27 cellular contexts compared by ENCODE assay signal in genomic region chr5:84821924-84822323, GRCh38.
DNase-seq lines count a peak whose midpoint lies in the region; ATAC-seq and TF ChIP-seq lines count a peak whose summit lies in the region.
"Had no signal": no experiment of that assay in that cellular context is flagged by ENCODE, and none has a peak within 500 bp of the region (broad histone marks: within the 10 kb centered on the region; RNA-seq: fewer than 3 reads in every experiment).

No MANE protein-coding gene starts in this region.

- peaks cover 0 to 16% (median 6%) of the 10 kb centered on the region in 6 donors for H3K9me3 Mint-ChIP-seq in immature natural killer cell
- H3K9me3 Mint-ChIP-seq: IgD-negative memory B cell; T-helper 1 cell treated with Interleukin-12 subunit alpha and Interleukin-12 subunit beta and Interleukin-4 antibody, amounts not matched to agents 30 μg/mL and 1 μg/mL, for 36 hours had no signal

- no peaks in the 10 kb centered on the region for H3K4me1 ChIP-seq in A673 (ENCODE audit: insufficient read depth, low read length, poor library complexity, severe bottlenecking)

- no peak overlapping the region for H3K4me3 ChIP-seq in A673 (ENCODE audit: low read depth, low read length, poor library complexity, severe bottlenecking)
- H3K4me3 ChIP-seq: BLaER1 treated with 17β-estradiol and CSF1 and Interleukin-3, amounts not matched to agents 10 nM and 100 nM; SK-N-MC had no signal

- no peak overlapping the region for H3K27ac ChIP-seq in A673 (ENCODE audit: low read depth, low read length, poor library complexity, severe bottlenecking)
- H3K27ac ChIP-seq: BLaER1 treated with 17β-estradiol and CSF1 and Interleukin-3, amounts not matched to agents 10 nM and 100 nM; HL-60; KMS-11; RWPE1; SK-N-MC had no signal

- POLR2A ChIA-PET in A673 (lab: Charles Lee; ENCODE audit: low non-redundant PET), result no interaction called here

- no peaks in the 10 kb centered on the region for H3K36me3 ChIP-seq in A673 (ENCODE audit: insufficient read depth, low read length, poor library complexity, severe bottlenecking)
- H3K36me3 ChIP-seq: BLaER1 treated with 17β-estradiol and CSF1 and Interleukin-3, amounts not matched to agents 10 nM and 100 nM had no signal

- no peaks in the 10 kb centered on the region for H3K36me3 Mint-ChIP-seq in immature natural killer cell
- H3K36me3 Mint-ChIP-seq: CD4-positive, alpha-beta memory T cell; IgD-negative memory B cell had no signal

- no peak overlapping the region for H3K4me3 Mint-ChIP-seq in immature natural killer cell
- H3K4me3 Mint-ChIP-seq: IgD-negative memory B cell; T-helper 1 cell treated with Interleukin-12 subunit alpha and Interleukin-12 subunit beta and Interleukin-4 antibody, amounts not matched to agents 30 μg/mL and 1 μg/mL, for 36 hours had no signal

- H3K27ac Mint-ChIP-seq in immature natural killer cell, result no peak overlapping the region
- H3K27ac Mint-ChIP-seq: CD4-positive, alpha-beta memory T cell; IgD-negative memory B cell; T-helper 1 cell treated with Interleukin-12 subunit alpha and Interleukin-12 subunit beta and Interleukin-4 antibody, amounts not matched to agents 30 μg/mL and 1 μg/mL, for 36 hours had no signal

- intact Hi-C loops in A673 (cut with micrococcal nuclease; ENCODE audit: unreplicated experiment), result no loop called here

- H3K9me3 ChIP-seq in A673 (ENCODE audit: low read depth, low read length, poor library complexity, severe bottlenecking), result no peaks in the 10 kb centered on the region
- H3K9me3 ChIP-seq: BLaER1 treated with 17β-estradiol and CSF1 and Interleukin-3, amounts not matched to agents 10 nM and 100 nM had no signal

- DNase-seq in NCI-H82 (lab: John Stamatoyannopoulos, UW) (peak; percentile 0), NCI-H82 treated with DMSO at 0.1 percent for 48 hours (lab: John Stamatoyannopoulos, UW; ENCODE audit: unreplicated experiment) (no peak), SHP77 (lab: John Stamatoyannopoulos, UW) (peak; percentile 44 to 47), iPS-NIHi11 (ENCODE audit: low spot score) (peak; percentile 5), GDM1 (lab: John Stamatoyannopoulos, UW) (no peak), immature natural killer cell (no peak), A673 (ENCODE audit: low spot score) (no peak)
- DNase-seq: AML-193; CD4-positive, alpha-beta memory T cell; COR-L47; DND-41; NCI-H1092 treated with DMSO at 0.1 percent for 48 hours; NCI-H1436; NCI-H187; NCI-H2081 treated with DMSO at 0.1 percent for 48 hours; NCI-H524 treated with DMSO at 0.1 percent for 48 hours; SIG-M5; SW 1271 had no signal

- no peak for TF ChIP-seq CTCF in A673 (conservative IDR thresholded peaks at IDR 0.05; ENCODE audit: low read depth, low read length)

- no TSS peak for BruUV-seq in A673 (replicated peaks; lab: Mats Ljungman, UMichigan)

- CTCF ChIA-PET in A673 (lab: Charles Lee), result no interaction called here

- ATAC-seq in GM18907 (IDR thresholded peaks at IDR 0.05; ENCODE audit: unreplicated experiment), result no peak
- ATAC-seq: Panc1 had no signal

- H3K4me1 Mint-ChIP-seq in immature natural killer cell, result no peaks in the 10 kb centered on the region
- H3K4me1 Mint-ChIP-seq: CD4-positive, alpha-beta memory T cell; IgD-negative memory B cell had no signal

- H3K27me3 ChIP-seq in A673 (replicated peaks; ENCODE audit: insufficient read depth, low read depth, low read length, poor library complexity), result no peaks in the 10 kb centered on the region
- H3K27me3 ChIP-seq: BLaER1 treated with 17β-estradiol and CSF1 and Interleukin-3, amounts not matched to agents 10 nM and 100 nM had no signal

- H3K27me3 Mint-ChIP-seq in immature natural killer cell (ENCODE audit: low read depth in 3 of 3), result no peaks in the 10 kb centered on the region
- H3K27me3 Mint-ChIP-seq: CD4-positive, alpha-beta memory T cell; IgD-negative memory B cell had no signal

Comparison
In these comparisons a context has a peak if more than half of its experiments do, and no peak if none do; other contexts are left out.
1. DNase-seq: peak in NCI-H82 (single experiment), SHP77 (2 of 2) and iPS-NIHi11 (single experiment); none in NCI-H82 treated with DMSO at 0.1 percent for 48 hours (single experiment), GDM1 (single experiment), immature natural killer cell (0 of 3) and A673 (single experiment).